Comparison of ENCODE assay signal across 15 cellular contexts in genomic region chr1:3067671-3068399, GRCh38. TPM values are rescaled to one million over a fixed set of nuclear protein-coding genes. Genes with fewer than 3 reads are reported as not detected.
DNase-seq lines count a peak whose midpoint lies in the region; ATAC-seq, FAIRE-seq and TF ChIP-seq lines count a peak whose summit lies in the region.
"Had no signal": no experiment of that assay in that cellular context is flagged by ENCODE, and none has a peak within 500 bp of the region (broad histone marks: within the 10 kb centered on the region; RNA-seq: fewer than 3 reads in every experiment).

No MANE protein-coding gene starts in this region.

- no peaks in the 10 kb centered on the region; the same call in 1 of the 2 replicates for H3K4me1 ChIP-seq in HEK293 (ENCODE audit: control insufficient read depth, insufficient read depth, low read length)
- peaks cover 9 to 17% of the 10 kb centered on the region in 2 donors for H3K4me1 ChIP-seq in duodenal mucosa (ENCODE audit: control insufficient read depth in 1 of 2, insufficient read depth in 2 of 2, low read length in 2 of 2)
- H3K4me1 ChIP-seq in right lobe of liver, result peaks cover 0 to 23% (median 3%) of the 10 kb centered on the region in 4 donors
- no peaks in the 10 kb centered on the region for H3K4me1 ChIP-seq in small intestine (ENCODE audit: control insufficient read depth in 2 of 2, insufficient read depth in 1 of 2, low read depth in 1 of 2, low read length in 1 of 2)

- intact Hi-C loops in right lobe of liver (cut with DNase I), result loop anchor here in 1 of 2 donors (5.0 kb wide), 1 partner anchor 214 kb away; no protein-coding TSS in a partner anchor

- in situ Hi-C loops in KBM-7 (cut with MboI; ENCODE audit: low pct_unique_long_range_greater_than_20kb, low sequenced_read_pairs), result no loop called here

- POLR2A ChIA-PET in HEK293 (lab: Yijun Ruan, JAX), result no interaction called here

- CTCF ChIA-PET in HEK293 (lab: Yijun Ruan, JAX), result no interaction called here

- ATAC-seq in right lobe of liver (no peak), GM19463 (IDR thresholded peaks at IDR 0.05; ENCODE audit: unreplicated experiment) (no peak)

- DNase-seq in right lobe of liver (peak in 2 of 3 donors; percentile 21 to 48), small intestine (peak; percentile 35), KBM-7 (no peak), NCI-H1694 treated with DMSO at 0.1 percent for 48 hours (lab: John Stamatoyannopoulos, UW) (no peak), NCI-H187 treated with DMSO at 0.1 percent for 48 hours (lab: John Stamatoyannopoulos, UW) (no peak)
- DNase-seq: NCI-H1092 treated with DMSO at 0.1 percent for 48 hours; stimulated activated CD4-positive, alpha-beta T cell treated with anti-CD3 and anti-CD28 coated beads, Interleukin-4, amount 100 ng/mL, for 1 hour; substantia nigra had no signal

- TF ChIP-seq CTCF in HEK293 (tag by site-specific recombination; IDR thresholded peaks at IDR 0.05) (no peak), right lobe of liver (IDR thresholded peaks at IDR 0.05) (no peak)

- peak overlapping the region; percentile 63 to 64 for H3K9ac ChIP-seq in duodenal mucosa (ENCODE audit: low read depth in 1 of 2, low read length in 2 of 2)
- H3K9ac ChIP-seq: BLaER1 had no signal

- FAIRE-seq in small intestine (lab: Jason Lieb, UNC), result no peak

- peak overlapping the region; percentile 46; the same call in 1 of the 2 replicates for H3K27ac ChIP-seq in HEK293 (ENCODE audit: extremely low read depth, low read depth, low read length)
- H3K27ac ChIP-seq in duodenal mucosa (ENCODE audit: low read depth, low read length), result peak overlapping the region; percentile 32
- no peak overlapping the region for H3K27ac ChIP-seq in right lobe of liver
- peak overlapping the region; percentile 32 to 81 for H3K27ac ChIP-seq in small intestine (ENCODE audit: low read depth in 1 of 2, low read length in 1 of 2)
- H3K27ac ChIP-seq: BLaER1, HL-60 had no signal

- WGBS in right lobe of liver (ENCODE audit: insufficient coverage, low coverage, low lambda C conversion rate, missing lambda C conversion rate), result 4% methylated on average over 11 of the region's 78 CpGs
- 2 to 4% (median 3%) methylated on average over 56 to 78 of the region's 78 CpGs for WGBS in small intestine, 3 donors

- H3K4me3 ChIP-seq in HEK293 (ENCODE audit: low read depth, low read length) (no peak overlapping the region), duodenal mucosa (ENCODE audit: low read depth in 1 of 2, low read length in 2 of 2) (peak overlapping the region; percentile 66 to 69), right lobe of liver (peak overlapping the region in 2 of 3 donors; percentile 2 to 24), small intestine (ENCODE audit: low read depth in 1 of 2, low read length in 2 of 2) (peak overlapping the region in 1 of 2 donors; percentile 63)

- H3K27me3 ChIP-seq in duodenal mucosa (ENCODE audit: control insufficient read depth in 1 of 2, insufficient read depth in 2 of 2, low read length in 2 of 2), result peaks cover 8 to 11% of the 10 kb centered on the region in 2 donors
- H3K27me3 ChIP-seq in right lobe of liver, result peaks cover 0 to 40% of the 10 kb centered on the region in 2 donors
- H3K27me3 ChIP-seq in small intestine (ENCODE audit: control insufficient read depth in 2 of 2, insufficient read depth in 2 of 2, low read length in 2 of 2), result peaks cover 2 to 22% of the 10 kb centered on the region in 2 donors

- no peak for TF ChIP-seq POLR2A in right lobe of liver (IDR thresholded peaks at IDR 0.05)

- H3K36me3 ChIP-seq in HEK293 (ENCODE audit: control insufficient read depth in 2 of 2, insufficient read depth in 1 of 2, low read length in 2 of 2) (no peaks in the 10 kb centered on the region), duodenal mucosa (ENCODE audit: control insufficient read depth in 1 of 2, insufficient read depth in 2 of 2, low read length in 2 of 2) (no peaks in the 10 kb centered on the region), right lobe of liver (no peaks in the 10 kb centered on the region), small intestine (ENCODE audit: control insufficient read depth in 2 of 2, insufficient read depth in 2 of 2, low read length in 2 of 2) (no peaks in the 10 kb centered on the region)
- H3K36me3 ChIP-seq: BLaER1 had no signal

- H3K9me3 ChIP-seq in HEK293 (ENCODE audit: control insufficient read depth, insufficient read depth, low read depth, low read length) (no peaks in the 10 kb centered on the region), duodenal mucosa (ENCODE audit: control insufficient read depth in 1 of 2, low read length in 2 of 2) (no peaks in the 10 kb centered on the region), right lobe of liver (no peaks in the 10 kb centered on the region), small intestine (ENCODE audit: control insufficient read depth, low read depth) (no peaks in the 10 kb centered on the region)
- H3K9me3 ChIP-seq: BLaER1 had no signal

TF ChIP-seq in HEK293, 187 proteins besides CTCF, POLR2A, EP300 and RAD21:
- TF ChIP-seq ZNF404 (tag by site-specific recombination; IDR thresholded peaks at IDR 0.05), result no peak
- no peak for TF ChIP-seq KLF16 (tag by site-specific recombination; IDR thresholded peaks at IDR 0.05)
- no peak for TF ChIP-seq ZNF624 (tag by site-specific recombination; IDR thresholded peaks at IDR 0.05)
- TF ChIP-seq, protein P1, sequence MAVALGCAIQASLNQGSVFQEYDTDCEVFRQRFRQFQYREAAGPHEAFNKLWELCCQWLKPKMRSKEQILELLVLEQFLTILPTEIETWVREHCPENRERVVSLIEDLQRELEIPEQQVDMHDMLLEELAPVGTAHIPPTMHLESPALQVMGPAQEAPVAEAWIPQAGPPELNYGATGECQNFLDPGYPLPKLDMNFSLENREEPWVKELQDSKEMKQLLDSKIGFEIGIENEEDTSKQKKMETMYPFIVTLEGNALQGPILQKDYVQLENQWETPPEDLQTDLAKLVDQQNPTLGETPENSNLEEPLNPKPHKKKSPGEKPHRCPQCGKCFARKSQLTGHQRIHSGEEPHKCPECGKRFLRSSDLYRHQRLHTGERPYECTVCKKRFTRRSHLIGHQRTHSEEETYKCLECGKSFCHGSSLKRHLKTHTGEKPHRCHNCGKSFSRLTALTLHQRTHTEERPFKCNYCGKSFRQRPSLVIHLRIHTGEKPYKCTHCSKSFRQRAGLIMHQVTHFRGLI (tag by site-specific recombination; IDR thresholded peaks at IDR 0.05), result no peak
TF ChIP-seq in HEK293: peak in this region for 0.

RNA-seq across cellular contexts. Expression of gene PRDM16, which starts 1.2 kb away (rescaled TPM):
- total RNA-seq in right lobe of liver, result under 1 TPM; 0.06 to 0.75 (median 0.28) TPM
- polyA plus RNA-seq in small intestine, result 10 to 100 TPM in 1 of 3 donors, 1 to 10 TPM in 2; 5.4 to 11.4 (median 6.0) TPM
- total RNA-seq: T-helper 2 cell treated with Interferon-gamma antibody and Interleukin-4, amounts not matched to agents 100 ng/mL and 5 ng/mL, for 36 hours had no signal

RNA-seq across cellular contexts. Expression of gene ACTRT2, which starts 46.6 kb away (rescaled TPM):
- total RNA-seq in right lobe of liver, result not detected
- polyA plus RNA-seq in small intestine, result not detected
- total RNA-seq: mucosa of gallbladder; T-helper 2 cell treated with Interferon-gamma antibody and Interleukin-4, amounts not matched to agents 100 ng/mL and 5 ng/mL, for 36 hours had no signal

Comparison
In these comparisons a context has a peak if more than half of its experiments do, and no peak if none do; other contexts are left out.
1. H3K27ac ChIP-seq: peak in HEK293 (single experiment), duodenal mucosa (single experiment) and small intestine (2 of 2); none in right lobe of liver (0 of 3).
2. DNase-seq: peak in right lobe of liver (2 of 3) and small intestine (single experiment); none in KBM-7 (single experiment), NCI-H1694 treated with DMSO at 0.1 percent for 48 hours (single experiment) and NCI-H187 treated with DMSO at 0.1 percent for 48 hours (single experiment).